10 cellular contexts compared by ENCODE assay signal in the genomic region with DNA sequence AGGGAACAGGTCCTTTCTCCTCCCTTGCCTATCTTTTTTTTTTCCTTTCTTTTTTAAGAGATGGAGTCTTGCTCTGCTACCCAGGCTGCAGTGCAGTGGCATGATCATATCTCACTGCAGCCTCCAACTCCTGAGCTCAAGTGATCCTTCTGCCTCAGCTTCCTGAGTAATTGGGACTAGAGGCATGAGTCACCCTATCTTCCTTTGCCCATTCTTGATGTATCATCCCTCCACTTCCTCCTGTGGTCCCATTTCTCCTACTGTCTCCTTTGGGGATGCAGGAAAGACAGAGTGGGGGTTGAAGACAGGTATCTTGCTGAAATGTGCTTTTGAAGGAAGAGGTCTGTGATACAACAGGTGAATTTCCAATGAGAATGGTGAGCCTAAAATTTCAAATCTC. TPM values are rescaled to one million over a fixed set of nuclear protein-coding genes. Genes with fewer than 3 reads are reported as not detected.
A peak's percentile ranks its signal among the peaks of the same experiment; 100 is the strongest.
DNase-seq lines count a peak whose midpoint lies in the region; ATAC-seq, FAIRE-seq and TF ChIP-seq lines count a peak whose summit lies in the region.
"Had no signal": no experiment of that assay in that cellular context is flagged by ENCODE, and none has a peak within 500 bp of the region (broad histone marks: within the 10 kb centered on the region; RNA-seq: fewer than 3 reads in every experiment).

No MANE protein-coding gene starts in this region.

- peaks cover 73% of the 10 kb centered on the region for H3K36me3 ChIP-seq in SJCRH30
- H3K36me3 ChIP-seq in small intestine (ENCODE audit: control insufficient read depth in 2 of 2, insufficient read depth in 2 of 2, low read length in 2 of 2) = peaks cover 18 to 20% of the 10 kb centered on the region in 2 donors
- H3K36me3 ChIP-seq in neuronal stem cell (replicated peaks in 1 of 2; ENCODE audit: control insufficient read depth in 2 of 2, insufficient read depth in 2 of 2, low read length in 2 of 2) = peaks cover 48 to 94% of the 10 kb centered on the region in 2 donors

- no peak overlapping the region for H2BK15ac ChIP-seq in neuronal stem cell (ENCODE audit: low read length)

- no peak overlapping the region for H3K9ac ChIP-seq in neuronal stem cell (ENCODE audit: low read depth, low read length, poor library complexity)

- H3K9me3 ChIP-seq in A549 (no peaks in the 10 kb centered on the region), SJCRH30 (replicated peaks) (no peaks in the 10 kb centered on the region), small intestine (ENCODE audit: control insufficient read depth, low read depth) (no peaks in the 10 kb centered on the region), neuronal stem cell (replicated peaks in 1 of 2; ENCODE audit: control insufficient read depth in 2 of 2, insufficient read depth in 1 of 2, low read depth in 1 of 2, low read length in 2 of 2) (no peaks in the 10 kb centered on the region)

- H3K4me2 ChIP-seq in A549 (no peak overlapping the region), neuronal stem cell (ENCODE audit: insufficient read depth, low read length, poor library complexity, severe bottlenecking) (no peak overlapping the region)

- no peak overlapping the region for H3K18ac ChIP-seq in neuronal stem cell (ENCODE audit: low read length)

- TF ChIP-seq EP300 in A549 (IDR thresholded peaks at IDR 0.05) = no peak

- TF ChIP-seq CTCF in A549 (IDR thresholded peaks at IDR 0.05) (no peak), fibroblast of the aortic adventitia (IDR thresholded peaks at IDR 0.05; ENCODE audit: insufficient read depth, low read length) (no peak)

- no peak for TF ChIP-seq POLR2A in A549 (IDR thresholded peaks at IDR 0.05; ENCODE audit: low read length)

- H2AFZ ChIP-seq in neuronal stem cell (ENCODE audit: low read length) = no peak overlapping the region

- no peak overlapping the region for H4K91ac ChIP-seq in neuronal stem cell (ENCODE audit: low read depth, low read length, poor library complexity)

- H3K27ac ChIP-seq in A549 (no peak overlapping the region), SJCRH30 (peak overlapping the region; percentile 63), small intestine (ENCODE audit: low read depth in 1 of 2, low read length in 1 of 2) (no peak overlapping the region), neuronal stem cell (replicated peaks; ENCODE audit: low read length) (no peak overlapping the region)
- H3K27ac ChIP-seq: C4-2B had no signal

- CTCF ChIA-PET in A549 (lab: Yijun Ruan, JAX) = interaction anchor here (1.1 to 1.4 kb wide), 3 partner anchors 13 to 46 kb away, joined by 3 to 5 read pairs (median 3); no protein-coding TSS in a partner anchor

- no peak for ATAC-seq in A549
- ATAC-seq in HG02623 (IDR thresholded peaks at IDR 0.05; ENCODE audit: unreplicated experiment) = no peak

- H2AK5ac ChIP-seq in neuronal stem cell (ENCODE audit: low read depth, low read length) = no peak overlapping the region

- POLR2A ChIA-PET in A549 (lab: Yijun Ruan, JAX) = no interaction called here

- H3K4me1 ChIP-seq in A549 (peaks cover 18% of the 10 kb centered on the region; the same call in 2 of the 3 replicates), SJCRH30 (peaks cover 17% of the 10 kb centered on the region), small intestine (ENCODE audit: control insufficient read depth in 2 of 2, insufficient read depth in 1 of 2, low read depth in 1 of 2, low read length in 1 of 2) (no peaks in the 10 kb centered on the region), neuronal stem cell (ENCODE audit: control insufficient read depth in 2 of 2, insufficient read depth in 1 of 2, low read depth in 1 of 2, low read length in 2 of 2) (peaks cover 3 to 4% of the 10 kb centered on the region in 2 donors)

- H4K8ac ChIP-seq in neuronal stem cell (ENCODE audit: low read depth, low read length) = no peak overlapping the region

- H3K4me3 ChIP-seq in A549 (no peak overlapping the region), SJCRH30 (no peak overlapping the region), fibroblast of the aortic adventitia (ENCODE audit: low read depth, low read length) (no peak overlapping the region), small intestine (ENCODE audit: low read depth in 1 of 2, low read length in 2 of 2) (no peak overlapping the region), neuronal stem cell (ENCODE audit: low read length in 2 of 2) (no peak overlapping the region)

- no peaks in the 10 kb centered on the region for H3K79me1 ChIP-seq in neuronal stem cell (ENCODE audit: low read depth, low read length)

- no peak for FAIRE-seq in A549 (lab: Jason Lieb, UNC)
- FAIRE-seq in small intestine (lab: Jason Lieb, UNC) = no peak

- no peak overlapping the region for H3K23ac ChIP-seq in neuronal stem cell (ENCODE audit: low read depth, low read length, poor library complexity)

- no peak for TF ChIP-seq RAD21 in A549 (conservative IDR thresholded peaks at IDR 0.05 in 1 of 2, IDR thresholded peaks at IDR 0.05 in 1 of 2)

- no peak overlapping the region for H3K4ac ChIP-seq in neuronal stem cell (ENCODE audit: low read length)

- no peak overlapping the region for H2BK120ac ChIP-seq in neuronal stem cell (ENCODE audit: low read depth, low read length)

- H3K27me3 ChIP-seq in SJCRH30 (no peaks in the 10 kb centered on the region), small intestine (ENCODE audit: control insufficient read depth in 2 of 2, insufficient read depth in 2 of 2, low read length in 2 of 2) (no peaks in the 10 kb centered on the region), neuronal stem cell (ENCODE audit: control insufficient read depth in 3 of 3, insufficient read depth in 3 of 3, low read depth in 1 of 3, low read length in 3 of 3) (no peaks in the 10 kb centered on the region)

- no peak overlapping the region for H2BK12ac ChIP-seq in neuronal stem cell (ENCODE audit: low read length)

- DNase-seq in A549 (ENCODE audit: low read depth in 1 of 2, low spot score in 1 of 2) (peak in 1 of 2 experiments; percentile 33), GM03348 (ENCODE audit: low spot score) (peak; percentile 43), SJCRH30 (peak in 1 of 2 experiments; percentile 46), fibroblast of the aortic adventitia (ENCODE audit: low read depth) (peak; percentile 20), NCI-H748 treated with DMSO at 0.1 percent for 48 hours (lab: John Stamatoyannopoulos, UW) (no peak), small intestine (no peak), neuronal stem cell (ENCODE audit: low spot score) (no peak)
- DNase-seq: activated naive CD8-positive, alpha-beta T cell treated with anti-CD3 and anti-CD28 coated beads, Interleukin-2, amount 10 ng/mL, durations not matched to agents 7 days and 5 days had no signal

- H2BK5ac ChIP-seq in neuronal stem cell (ENCODE audit: low read length) = no peak overlapping the region

- H3K14ac ChIP-seq in neuronal stem cell (ENCODE audit: low read length) = no peak overlapping the region

TF ChIP-seq in A549, 52 proteins besides CTCF, POLR2A, EP300 and RAD21:
- TF ChIP-seq HEYL (CRISPR knock-in tag; IDR thresholded peaks at IDR 0.05) (no peak), FOSL2 (IDR thresholded peaks at IDR 0.05) (no peak), FOSL2 (CRISPR knock-in tag; IDR thresholded peaks at IDR 0.05) (peak; percentile 66)

RNA-seq across cellular contexts. Expression of a gene that starts 5.5 kb away (rescaled TPM):
- 99.0 and 124 TPM in 2 replicates for polyA plus RNA-seq in A549 (2011; rRNA removed)
- polyA plus RNA-seq in A549 (2012; cell fraction: cytosol; rRNA removed) = 173 and 188 TPM in 2 replicates
- polyA plus RNA-seq in A549 (2012; cell fraction: nucleus; rRNA removed) = 710 and 720 TPM in 2 replicates
- polyA plus RNA-seq in A549 (2017; fragmentation: RNase III; extraction: RNeasy Plus Mini Kit Qiagen cat#74134 plus additional on column Dnase treatment) = 91.7 to 103 TPM (median 94.4 TPM) in 3 replicates
- polyA minus RNA-seq in A549 (2011; rRNA and poly(A)+ RNA removed) = 187 and 212 TPM in 2 replicates
- 70.0 and 93.0 TPM in 2 replicates for total RNA-seq in SJCRH30 (2014; rRNA removed; shearing (Covaris generic))
- 43.3 and 66.2 TPM in 2 replicates for total RNA-seq in fibroblast of the aortic adventitia (ENCODE audit: low replicate concordance)
- 10 to 100 TPM; 35.9 to 54.8 (median 43.6) TPM for polyA plus RNA-seq in small intestine
- 29.5 TPM for polyA plus RNA-seq in neuronal stem cell (2013, experiment 1 of 2)
- 30.0 TPM for polyA plus RNA-seq in neuronal stem cell (2013, experiment 2 of 2)

RNA-seq across cellular contexts. Expression of a gene that starts 5.7 kb away (rescaled TPM):
- polyA plus RNA-seq in A549 (2011; rRNA removed) = 26.1 and 30.0 TPM in 2 replicates
- polyA plus RNA-seq in A549 (2012; cell fraction: cytosol; rRNA removed) = 14.1 and 18.5 TPM in 2 replicates
- 5.0 and 8.7 TPM in 2 replicates for polyA plus RNA-seq in A549 (2012; cell fraction: nucleus; rRNA removed)
- 30.8 to 32.3 TPM (median 32.1 TPM) in 3 replicates for polyA plus RNA-seq in A549 (2017; fragmentation: RNase III; extraction: RNeasy Plus Mini Kit Qiagen cat#74134 plus additional on column Dnase treatment)
- 6.1 and 6.8 TPM in 2 replicates for polyA minus RNA-seq in A549 (2011; rRNA and poly(A)+ RNA removed)
- 22.6 and 23.4 TPM in 2 replicates for total RNA-seq in SJCRH30 (2014; rRNA removed; shearing (Covaris generic))
- 6.4 and 12.7 TPM in 2 replicates for total RNA-seq in fibroblast of the aortic adventitia (ENCODE audit: low replicate concordance)
- polyA plus RNA-seq in small intestine = 1 to 10 TPM; 2.5 to 9.0 (median 3.2) TPM
- polyA plus RNA-seq in neuronal stem cell (2013, experiment 1 of 2) = 4.2 TPM
- 5.0 TPM for polyA plus RNA-seq in neuronal stem cell (2013, experiment 2 of 2)

RNA-seq across cellular contexts. Expression of a gene that starts 15.6 kb away (rescaled TPM):
- polyA plus RNA-seq in A549 (2011; rRNA removed) = 144 and 163 TPM in 2 replicates
- 79.3 and 90.6 TPM in 2 replicates for polyA plus RNA-seq in A549 (2012; cell fraction: cytosol; rRNA removed)
- 97.0 and 107 TPM in 2 replicates for polyA plus RNA-seq in A549 (2012; cell fraction: nucleus; rRNA removed)
- polyA plus RNA-seq in A549 (2017; fragmentation: RNase III; extraction: RNeasy Plus Mini Kit Qiagen cat#74134 plus additional on column Dnase treatment) = 79.9 to 91.9 TPM (median 83.7 TPM) in 3 replicates
- 116 and 122 TPM in 2 replicates for polyA minus RNA-seq in A549 (2011; rRNA and poly(A)+ RNA removed)
- 70.8 and 81.9 TPM in 2 replicates for total RNA-seq in SJCRH30 (2014; rRNA removed; shearing (Covaris generic))
- 68.1 and 75.8 TPM in 2 replicates for total RNA-seq in fibroblast of the aortic adventitia (ENCODE audit: low replicate concordance)
- polyA plus RNA-seq in small intestine = 10 to 100 TPM; 40.1 to 64.9 (median 64.0) TPM
- polyA plus RNA-seq in neuronal stem cell (2013, experiment 1 of 2) = 44.9 TPM
- 47.5 TPM for polyA plus RNA-seq in neuronal stem cell (2013, experiment 2 of 2)

RNA-seq across cellular contexts. Expression of a gene that starts 42.6 kb away (rescaled TPM):
- 147 and 166 TPM in 2 replicates for polyA plus RNA-seq in A549 (2011; rRNA removed)
- 84.1 and 87.6 TPM in 2 replicates for polyA plus RNA-seq in A549 (2012; cell fraction: cytosol; rRNA removed)
- polyA plus RNA-seq in A549 (2012; cell fraction: nucleus; rRNA removed) = 27.1 and 57.5 TPM in 2 replicates
- polyA plus RNA-seq in A549 (2017; fragmentation: RNase III; extraction: RNeasy Plus Mini Kit Qiagen cat#74134 plus additional on column Dnase treatment) = 111 to 120 TPM (median 117 TPM) in 3 replicates
- 23.1 and 26.8 TPM in 2 replicates for polyA minus RNA-seq in A549 (2011; rRNA and poly(A)+ RNA removed)
- 89.7 and 90.5 TPM in 2 replicates for total RNA-seq in SJCRH30 (2014; rRNA removed; shearing (Covaris generic))
- 26.9 and 28.0 TPM in 2 replicates for total RNA-seq in fibroblast of the aortic adventitia (ENCODE audit: low replicate concordance)
- 10 to 100 TPM; 41.8 to 51.0 (median 46.5) TPM for polyA plus RNA-seq in small intestine
- 75.4 TPM for polyA plus RNA-seq in neuronal stem cell (2013, experiment 1 of 2)
- 77.6 TPM for polyA plus RNA-seq in neuronal stem cell (2013, experiment 2 of 2)

Comparison
In these comparisons a context has a peak if more than half of its experiments do, and no peak if none do; other contexts are left out.
1. DNase-seq: peak in GM03348 (single experiment) and fibroblast of the aortic adventitia (single experiment); none in NCI-H748 treated with DMSO at 0.1 percent for 48 hours (single experiment), small intestine (single experiment) and neuronal stem cell (single experiment).